In genomic region chr1:192489046-192489445, GRCh38 we compare ENCODE assay signal across 13 cellular contexts.
DNase-seq lines count a peak whose midpoint lies in the region; ATAC-seq and TF ChIP-seq lines count a peak whose summit lies in the region.
"Had no signal": no experiment of that assay in that cellular context is flagged by ENCODE, and none has a peak within 500 bp of the region (broad histone marks: within the 10 kb centered on the region; RNA-seq: fewer than 3 reads in every experiment).

No MANE protein-coding gene starts in this region.

- H3K27me3 Mint-ChIP-seq in endothelial cell (ENCODE audit: unreplicated experiment) = no peaks in the 10 kb centered on the region
- no peaks in the 10 kb centered on the region for H3K27me3 Mint-ChIP-seq in osteocyte (ENCODE audit: unreplicated experiment)
- H3K27me3 Mint-ChIP-seq: activated naive CD8-positive, alpha-beta T cell treated with anti-CD3 and anti-CD28 coated beads, Interleukin-2, amount 50 U/mL, for 24 hours; stimulated activated memory B cell treated with anti-CD40 and anti-IgM and Interleukin-4, amounts not matched to agents 10 μg/mL and 1 μg/mL and 100 μg/mL, for 72 hours; T-helper 17 cell had no signal

- no peak overlapping the region for H3K4me3 Mint-ChIP-seq in endothelial cell (ENCODE audit: unreplicated experiment)
- no peak overlapping the region for H3K4me3 Mint-ChIP-seq in osteocyte (ENCODE audit: unreplicated experiment)
- H3K4me3 Mint-ChIP-seq: activated naive CD8-positive, alpha-beta T cell treated with anti-CD3 and anti-CD28 coated beads, Interleukin-2, amount 50 U/mL, for 24 hours; natural killer cell; stimulated activated memory B cell treated with anti-CD40 and anti-IgM and Interleukin-4, amounts not matched to agents 10 μg/mL and 1 μg/mL and 100 μg/mL, for 72 hours; T-helper 17 cell had no signal

- H3K27ac Mint-ChIP-seq in endothelial cell (ENCODE audit: unreplicated experiment) = peak overlapping the region; percentile 72
- peak overlapping the region; percentile 98 for H3K27ac Mint-ChIP-seq in osteocyte (ENCODE audit: unreplicated experiment)
- H3K27ac Mint-ChIP-seq: activated naive CD8-positive, alpha-beta T cell treated with anti-CD3 and anti-CD28 coated beads, Interleukin-2, amount 50 U/mL, for 24 hours; stimulated activated memory B cell treated with anti-CD40 and anti-IgM and Interleukin-4, amounts not matched to agents 10 μg/mL and 1 μg/mL and 100 μg/mL, for 72 hours had no signal

- H3K4me1 ChIP-seq in MM.1S (ENCODE audit: low read length) (peaks cover 18% of the 10 kb centered on the region), mucosa of descending colon (ENCODE audit: low read depth) (no peaks in the 10 kb centered on the region), left lung (peaks cover 0 to 4% of the 10 kb centered on the region in 2 donors)

- H3K9me3 Mint-ChIP-seq in endothelial cell (ENCODE audit: unreplicated experiment) (no peaks in the 10 kb centered on the region), osteocyte (ENCODE audit: unreplicated experiment) (peaks cover 3% of the 10 kb centered on the region)
- H3K9me3 Mint-ChIP-seq: activated naive CD8-positive, alpha-beta T cell treated with anti-CD3 and anti-CD28 coated beads, Interleukin-2, amount 50 U/mL, for 24 hours; natural killer cell; stimulated activated memory B cell treated with anti-CD40 and anti-IgM and Interleukin-4, amounts not matched to agents 10 μg/mL and 1 μg/mL and 100 μg/mL, for 72 hours had no signal

- H3K9ac ChIP-seq in MM.1S (ENCODE audit: low read length) = peak overlapping the region; percentile 1; the same call in 1 of the 2 replicates

- H3F3A ChIP-seq in MM.1S (ENCODE audit: insufficient read depth, low read length) = no peaks in the 10 kb centered on the region

- H2AFZ ChIP-seq in MM.1S (ENCODE audit: low read length) = no peak overlapping the region

- no peaks in the 10 kb centered on the region for H3K9me3 ChIP-seq in MM.1S (replicated peaks; ENCODE audit: insufficient read depth, low read length)
- H3K9me3 ChIP-seq in mucosa of descending colon = no peaks in the 10 kb centered on the region
- no peaks in the 10 kb centered on the region for H3K9me3 ChIP-seq in left lung

- TF ChIP-seq CTCF in AG09319 (IDR thresholded peaks at IDR 0.05; ENCODE audit: low read depth, low read length) (no peak), MM.1S (IDR thresholded peaks at IDR 0.05; ENCODE audit: low read length) (no peak), endothelial cell (IDR thresholded peaks at IDR 0.05; ENCODE audit: unreplicated experiment) (no peak), osteocyte (IDR thresholded peaks at IDR 0.05) (no peak), mucosa of descending colon (IDR thresholded peaks at IDR 0.05) (no peak), left lung (IDR thresholded peaks at IDR 0.05) (no peak)

- H3K4me3 ChIP-seq in MM.1S (ENCODE audit: low read length) (no peak overlapping the region), mucosa of descending colon (no peak overlapping the region), left lung (no peak overlapping the region)

- no peaks in the 10 kb centered on the region for H3K36me3 Mint-ChIP-seq in endothelial cell (ENCODE audit: low read depth, unreplicated experiment)
- no peaks in the 10 kb centered on the region for H3K36me3 Mint-ChIP-seq in osteocyte (ENCODE audit: unreplicated experiment)
- H3K36me3 Mint-ChIP-seq: natural killer cell; stimulated activated memory B cell treated with anti-CD40 and anti-IgM and Interleukin-4, amounts not matched to agents 10 μg/mL and 1 μg/mL and 100 μg/mL, for 72 hours had no signal

- H3K4me1 Mint-ChIP-seq in endothelial cell (ENCODE audit: unreplicated experiment) (no peaks in the 10 kb centered on the region), osteocyte (ENCODE audit: unreplicated experiment) (peaks cover 50% of the 10 kb centered on the region)
- H3K4me1 Mint-ChIP-seq: natural killer cell; stimulated activated memory B cell treated with anti-CD40 and anti-IgM and Interleukin-4, amounts not matched to agents 10 μg/mL and 1 μg/mL and 100 μg/mL, for 72 hours had no signal

- no peak overlapping the region for H3K4me2 ChIP-seq in MM.1S (ENCODE audit: low read depth, low read length)

- no peaks in the 10 kb centered on the region for H4K20me1 ChIP-seq in MM.1S (ENCODE audit: insufficient read depth, low read length)

- ATAC-seq in mucosa of descending colon (no peak), left lung (no peak), HG03439 (IDR thresholded peaks at IDR 0.05; ENCODE audit: unreplicated experiment) (no peak)
- ATAC-seq: stimulated activated memory B cell treated with anti-CD40 and anti-IgM and Interleukin-4, amounts not matched to agents 10 μg/mL and 1 μg/mL and 100 μg/mL, for 72 hours had no signal

- H3K27me3 ChIP-seq in MM.1S (replicated peaks; ENCODE audit: insufficient read depth, low read length) (no peaks in the 10 kb centered on the region), left lung (no peaks in the 10 kb centered on the region)

- H3K9me2 ChIP-seq in MM.1S (replicated peaks; ENCODE audit: insufficient read depth, low read length) = no peaks in the 10 kb centered on the region

- DNase-seq in AG09319 (ENCODE audit: extremely low read depth, low read depth) (peak; percentile 86), MM.1S (no peak), endothelial cell (ENCODE audit: low spot score) (no peak), osteocyte (ENCODE audit: extremely low spot score, unreplicated experiment) (no peak), mucosa of descending colon (no peak), left lung (no peak)
- no peak for DNase-seq in activated effector memory CD4-positive, alpha-beta T cell treated with anti-CD3 and anti-CD28 coated beads, Interleukin-2, amount 50 U/mL, for 16 hours
- DNase-seq: activated naive CD8-positive, alpha-beta T cell treated with anti-CD3 and anti-CD28 coated beads, Interleukin-2, amount 50 U/mL, for 24 hours; natural killer cell; NCI-H1048; T-helper 17 cell had no signal

- H3K79me2 ChIP-seq in MM.1S (ENCODE audit: low read length) = no peaks in the 10 kb centered on the region

- intact Hi-C loops in mucosa of descending colon (cut with DNase I, micrococcal nuclease) = loop anchor here in 1 of 2 donors (10.0 kb wide), 1 partner anchor 96 kb away; no protein-coding TSS in a partner anchor
- intact Hi-C loops in left lung (cut with DNase I) = no loop called here

- H3K36me3 ChIP-seq in MM.1S (replicated peaks; ENCODE audit: insufficient read depth, low read length) (no peaks in the 10 kb centered on the region), mucosa of descending colon (ENCODE audit: low read depth) (no peaks in the 10 kb centered on the region), left lung (no peaks in the 10 kb centered on the region)

- peak overlapping the region; percentile 52; the same call in 1 of the 2 replicates for H3K27ac ChIP-seq in MM.1S (ENCODE audit: low read length)
- H3K27ac ChIP-seq in left lung = peak overlapping the region in 1 of 2 donors; percentile 65
